In genomic region chr20:50191065-50191565, GRCh38 we compare ENCODE assay signal across 1 cellular context.
A peak's percentile ranks its signal among the peaks of the same experiment; 100 is the strongest.
TF ChIP-seq lines count a peak whose summit lies in the region.

No MANE protein-coding gene starts in this region.

TF ChIP-seq in HepG2, 621 proteins besides CTCF, POLR2A, EP300 and RAD21 (continued from another document and continues in another):
- TF ChIP-seq ZNF609 (CRISPR knock-in tag; IDR thresholded peaks at IDR 0.05; ENCODE audit: borderline replicate concordance), result no peak
- peak; percentile 27 for TF ChIP-seq HBP1 (CRISPR knock-in tag; IDR thresholded peaks at IDR 0.05; ENCODE audit: low read depth)
- TF ChIP-seq ZNF784 (CRISPR knock-in tag; IDR thresholded peaks at IDR 0.05; ENCODE audit: borderline replicate concordance), result 0 out of 2 replicates have a peak, but pooled peaks have one; percentile 13
- no peak for TF ChIP-seq SMYD3 (CRISPR knock-in tag; IDR thresholded peaks at IDR 0.05)
- TF ChIP-seq TFE3 (CRISPR knock-in tag; IDR thresholded peaks at IDR 0.05), result no peak; the same call in 1 of the 2 replicates
- TF ChIP-seq ZBTB34 (CRISPR knock-in tag; IDR thresholded peaks at IDR 0.05), result no peak
- TF ChIP-seq ZNF703 (CRISPR knock-in tag; IDR thresholded peaks at IDR 0.05; ENCODE audit: borderline replicate concordance), result no peak
- no peak for TF ChIP-seq KDM4B (CRISPR knock-in tag; IDR thresholded peaks at IDR 0.05)
- 0 out of 2 replicates have a peak, but pooled peaks have one; percentile 6 for TF ChIP-seq ZNF773 (CRISPR knock-in tag; IDR thresholded peaks at IDR 0.05; ENCODE audit: borderline replicate concordance)
- no peak for TF ChIP-seq ZBTB7A (CRISPR knock-in tag; IDR thresholded peaks at IDR 0.05)
- TF ChIP-seq GMEB2 (CRISPR knock-in tag; IDR thresholded peaks at IDR 0.05; ENCODE audit: low read depth), result no peak
- no peak for TF ChIP-seq GPBP1L1 (CRISPR knock-in tag; IDR thresholded peaks at IDR 0.05)
- TF ChIP-seq ZNF674 (CRISPR knock-in tag; IDR thresholded peaks at IDR 0.05; ENCODE audit: low read depth), result peak; percentile 38
- no peak for TF ChIP-seq ZNF354B (CRISPR knock-in tag; IDR thresholded peaks at IDR 0.05)
- TF ChIP-seq MBNL3 (CRISPR knock-in tag; conservative IDR thresholded peaks at IDR 0.05), result no peak
- TF ChIP-seq HINFP (CRISPR knock-in tag; IDR thresholded peaks at IDR 0.05; ENCODE audit: low read depth), result no peak
- TF ChIP-seq MAZ (IDR thresholded peaks at IDR 0.05; ENCODE audit: borderline replicate concordance, low read depth, low read length), result no peak
- no peak for TF ChIP-seq MAZ (CRISPR knock-in tag; IDR thresholded peaks at IDR 0.05; ENCODE audit: low read depth)
- peak; percentile 56; the same call in 1 of the 2 replicates for TF ChIP-seq TEF (CRISPR knock-in tag; IDR thresholded peaks at IDR 0.05)
- peak; percentile 40 for TF ChIP-seq ZFY (CRISPR knock-in tag; IDR thresholded peaks at IDR 0.05)
- TF ChIP-seq ZNF337 (CRISPR knock-in tag; IDR thresholded peaks at IDR 0.05; ENCODE audit: borderline replicate concordance, low read depth), result peak; percentile 4; the same call in 1 of the 2 replicates
- TF ChIP-seq CBFB (CRISPR knock-in tag; IDR thresholded peaks at IDR 0.05), result no peak
- TF ChIP-seq ZNF841 (CRISPR knock-in tag; IDR thresholded peaks at IDR 0.05; ENCODE audit: borderline replicate concordance), result 0 out of 2 replicates have a peak, but pooled peaks have one; percentile 20
- TF ChIP-seq CCAR2 (optimal IDR thresholded peaks at IDR 0.05; ENCODE audit: low read depth, low read length), result no peak
- no peak for TF ChIP-seq HDAC6 (IDR thresholded peaks at IDR 0.05; ENCODE audit: low read depth, low read length)
- 0 out of 2 replicates have a peak, but pooled peaks have one; percentile 26 for TF ChIP-seq ZNF513 (CRISPR knock-in tag; conservative IDR thresholded peaks at IDR 0.05)
- no peak for TF ChIP-seq EHMT2 (IDR thresholded peaks at IDR 0.05; ENCODE audit: borderline replicate concordance, low read depth, low read length)
- TF ChIP-seq REST (IDR thresholded peaks at IDR 0.05; ENCODE audit: borderline replicate concordance in 1 of 2, low read depth in 1 of 2, low read length in 2 of 2), result no peak
- TF ChIP-seq ZBTB26 (CRISPR knock-in tag; IDR thresholded peaks at IDR 0.05; ENCODE audit: borderline replicate concordance), result no peak
- TF ChIP-seq ZNF251 (CRISPR knock-in tag; IDR thresholded peaks at IDR 0.05), result no peak
- no peak for TF ChIP-seq MED13 (CRISPR knock-in tag; IDR thresholded peaks at IDR 0.05)
- no peak for TF ChIP-seq ZNF788 (CRISPR knock-in tag; IDR thresholded peaks at IDR 0.05; ENCODE audit: borderline replicate concordance)
